In genomic region chr1:92459871-92460320, GRCh38 we compare ENCODE assay signal across 1 cellular context.
TF ChIP-seq lines count a peak whose summit lies in the region.

No MANE protein-coding gene starts in this region.

TF ChIP-seq in HEK293T, 16 proteins besides CTCF, POLR2A, EP300 and RAD21 (continued from another document):
- TF ChIP-seq PKNOX1 (IDR thresholded peaks at IDR 0.05): no peak
- TF ChIP-seq L3MBTL2 (conservative IDR thresholded peaks at IDR 0.05): no peak
- TF ChIP-seq FOXA1 (IDR thresholded peaks at IDR 0.05): no peak
